In the genomic region with DNA sequence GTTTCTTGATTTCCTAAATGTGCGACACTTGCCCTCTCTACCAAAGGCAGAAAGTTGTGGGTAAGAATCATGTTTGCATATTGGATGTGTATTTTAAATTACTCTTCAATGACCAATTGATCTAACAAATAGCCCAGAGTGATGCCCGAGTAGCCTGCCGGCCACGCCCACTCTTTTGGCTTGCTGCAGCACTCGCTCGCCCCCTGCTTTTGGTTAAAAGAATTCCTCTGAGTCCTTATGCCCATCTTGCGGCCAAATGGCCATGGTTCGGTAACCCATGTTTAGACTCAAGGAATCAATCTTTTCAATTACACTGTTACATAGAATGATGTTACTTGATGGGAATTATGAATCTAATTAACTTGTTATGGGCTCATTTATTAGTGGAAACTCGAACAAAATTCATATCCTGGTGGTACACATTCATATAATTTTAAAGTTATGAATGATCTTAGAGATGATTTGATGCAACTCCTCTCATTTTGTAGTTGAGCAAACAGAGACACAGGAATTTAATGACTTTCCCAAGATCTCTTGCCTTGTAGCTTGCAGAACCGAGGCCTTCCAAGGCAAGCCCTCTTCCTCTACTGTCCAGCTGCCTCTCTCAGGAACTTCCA, we compare ENCODE assay signal across 8 cellular contexts. TPM values are rescaled to one million over a fixed set of nuclear protein-coding genes. Genes with fewer than 3 reads are reported as not detected.
A peak's percentile ranks its signal among the peaks of the same experiment; 100 is the strongest.
DNase-seq lines count a peak whose midpoint lies in the region; ATAC-seq, FAIRE-seq and TF ChIP-seq lines count a peak whose summit lies in the region.

No MANE protein-coding gene starts in this region.

- no peaks in the 10 kb centered on the region for H3K36me3 ChIP-seq in prostate gland

- no peak overlapping the region for H3K27ac ChIP-seq in prostate gland

- H3K9me3 ChIP-seq in prostate gland: no peaks in the 10 kb centered on the region

- H3K27me3 ChIP-seq in prostate gland (replicated peaks; ENCODE audit: insufficient read depth): no peaks in the 10 kb centered on the region

- peak; percentile 91 for ATAC-seq in HG03095 (IDR thresholded peaks at IDR 0.05; ENCODE audit: unreplicated experiment)

- no peak overlapping the region for H3K4me3 ChIP-seq in prostate gland

- FAIRE-seq in GM19239 (lab: Jason Lieb, UNC): peak; percentile 68

- TF ChIP-seq POLR2A in erythroblast (IDR thresholded peaks at IDR 0.05; ENCODE audit: low read length): no peak
- TF ChIP-seq POLR2A in prostate gland (IDR thresholded peaks at IDR 0.05): no peak

- 70% methylated on average over 10 of the region's 10 CpGs for WGBS in prostate gland

- no peaks in the 10 kb centered on the region for H3K4me1 ChIP-seq in prostate gland (replicated peaks)

- no peak for TF ChIP-seq CTCF in prostate gland (IDR thresholded peaks at IDR 0.05)

- DNase-seq in EL: peak; percentile 55
- DNase-seq in GM19239 (ENCODE audit: insufficient read length, low spot score): peak; percentile 50
- peak; percentile 57 for DNase-seq in RPMI8226
- peak; percentile 80 to 85 for DNase-seq in erythroblast (lab: John Stamatoyannopoulos, UW)
- DNase-seq in renal cortical epithelial cell (ENCODE audit: low read depth): peak; percentile 19
- DNase-seq in prostate gland (ENCODE audit: low spot score): no peak
- no peak for DNase-seq in NCI-H128 (lab: John Stamatoyannopoulos, UW; ENCODE audit: unreplicated experiment)

- intact Hi-C loops in prostate gland (cut with DNase I): no loop called here

RNA-seq across cellular contexts. Expression of a gene that starts 36.5 kb away (rescaled TPM):
- total RNA-seq in renal cortical epithelial cell: 78.0 and 124 TPM in 2 replicates
- 10 to 100 TPM; 11.5 to 20.9 TPM for total RNA-seq in prostate gland

Comparison
In these comparisons a context has a peak if more than half of its experiments do, and no peak if none do; other contexts are left out.
1. DNase-seq: peak in EL (single experiment), GM19239 (single experiment), RPMI8226 (single experiment), erythroblast (2 of 2) and renal cortical epithelial cell (single experiment); none in prostate gland (single experiment) and NCI-H128 (single experiment).